9 cellular contexts compared by ENCODE assay signal in the genomic region with DNA sequence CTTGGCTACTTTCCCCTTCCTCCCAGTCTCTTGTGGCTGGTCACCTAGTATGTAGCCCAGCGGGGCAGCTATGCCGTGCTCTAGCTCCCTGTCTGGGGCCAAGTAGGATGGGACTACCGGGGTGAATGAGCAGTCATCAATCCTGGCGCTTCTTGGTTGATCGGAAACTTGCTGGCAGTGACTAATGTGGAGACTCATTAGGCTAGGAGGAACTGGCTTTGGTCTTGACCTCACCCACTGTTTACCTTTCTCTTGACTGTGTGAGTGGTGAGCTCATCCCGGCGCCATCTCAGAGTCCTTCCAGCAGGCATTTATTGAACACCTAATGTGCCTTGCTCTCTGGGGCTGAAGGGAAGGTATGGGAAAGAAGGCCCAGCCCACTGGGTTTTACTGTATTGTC. TPM values are rescaled to one million over a fixed set of nuclear protein-coding genes. Genes with fewer than 3 reads are reported as not detected.
A peak's percentile ranks its signal among the peaks of the same experiment; 100 is the strongest.
DNase-seq lines count a peak whose midpoint lies in the region; ATAC-seq lines count a peak whose summit lies in the region.
"Had no signal": no experiment of that assay in that cellular context is flagged by ENCODE, and none has a peak within 500 bp of the region (broad histone marks: within the 10 kb centered on the region; RNA-seq: fewer than 3 reads in every experiment).

No MANE protein-coding gene starts in this region.

- no peaks in the 10 kb centered on the region for H3K36me3 ChIP-seq in muscle layer of colon (ENCODE audit: insufficient read depth, low read length)
- H3K36me3 ChIP-seq in HAP-1 (replicated peaks) = no peaks in the 10 kb centered on the region

- H3K27ac ChIP-seq in caudate nucleus (ENCODE audit: low read depth, low read length) (peak overlapping the region; percentile 88), muscle layer of colon (ENCODE audit: low read depth, low read length) (peak overlapping the region; percentile 50)

- DNase-seq in AG20443 (ENCODE audit: low spot score) (peak; percentile 56), M059J (ENCODE audit: low read depth) (peak; percentile 98), caudate nucleus (lab: John Stamatoyannopoulos, UW) (no peak), superior temporal gyrus (ENCODE audit: extremely low spot score) (no peak), inferior parietal cortex (ENCODE audit: extremely low spot score) (no peak), HAP-1 (ENCODE audit: low spot score in 2 of 2) (no peak)
- DNase-seq: naive B cell had no signal

- H3K9me3 ChIP-seq in muscle layer of colon (ENCODE audit: low read length) (no peaks in the 10 kb centered on the region), HAP-1 (no peaks in the 10 kb centered on the region)

- H3K27me3 ChIP-seq in muscle layer of colon (ENCODE audit: control insufficient read depth in 1 of 2, insufficient read depth in 2 of 2, low read length in 2 of 2) = no peaks in the 10 kb centered on the region
- no peaks in the 10 kb centered on the region for H3K27me3 ChIP-seq in HAP-1 (ENCODE audit: low read depth)

- H3K4me3 ChIP-seq in muscle layer of colon (ENCODE audit: low read depth in 1 of 2, low read length in 2 of 2) = peak overlapping the region in 1 of 2 donors; percentile 19
- no peak overlapping the region for H3K4me3 ChIP-seq in HAP-1

- H3K9ac ChIP-seq in muscle layer of colon (ENCODE audit: low read length) = no peak overlapping the region

- peaks cover 90% of the 10 kb centered on the region for H3K4me1 ChIP-seq in muscle layer of colon (ENCODE audit: insufficient read depth, low read length)
- H3K4me1 ChIP-seq in HAP-1 = peaks cover 18% of the 10 kb centered on the region

- no peak for ATAC-seq in HG03342 (IDR thresholded peaks at IDR 0.05; ENCODE audit: unreplicated experiment)

- in situ Hi-C loops in HAP-1 (cut with MboI; ENCODE audit: low sequenced_read_pairs) = no loop called here

RNA-seq across cellular contexts. Expression of a gene that starts 16.0 kb away (rescaled TPM):
- 6.8 and 13.8 TPM in 2 replicates for total RNA-seq in M059J (2014; rRNA removed; shearing (Covaris generic))

Comparison
In these comparisons a context has a peak if more than half of its experiments do, and no peak if none do; other contexts are left out.
1. DNase-seq: peak in AG20443 (single experiment) and M059J (single experiment); none in caudate nucleus (0 of 61), superior temporal gyrus (single experiment), inferior parietal cortex (single experiment) and HAP-1 (0 of 2).